Comparison of ENCODE assay signal across 8 cellular contexts in genomic region chrX:154437398-154437752, GRCh38. TPM values are rescaled to one million over a fixed set of nuclear protein-coding genes. Genes with fewer than 3 reads are reported as not detected.
DNase-seq lines count a peak whose midpoint lies in the region; FAIRE-seq and TF ChIP-seq lines count a peak whose summit lies in the region.

No MANE protein-coding gene starts in this region.

- no peaks in the 10 kb centered on the region for H3K4me1 Mint-ChIP-seq in Calu3 (ENCODE audit: low read depth, unreplicated experiment)

- DNase-seq in Calu3 (no peak), NCI-H69 (lab: John Stamatoyannopoulos, UW) (peak; percentile 28), endothelial cell of umbilical vein (ENCODE audit: low read depth, low spot score) (no peak), GM13977 (ENCODE audit: low spot score) (no peak), RCC 7860 (ENCODE audit: low spot score) (no peak), cerebellar nuclear complex (lab: John Stamatoyannopoulos, UW) (no peak), cortex of kidney (lab: John Stamatoyannopoulos, UW) (no peak)

- POLR2A ChIA-PET in endothelial cell of umbilical vein (lab: Charles Lee), result no interaction called here

- H3K36me3 Mint-ChIP-seq in Calu3 (ENCODE audit: insufficient read depth, unreplicated experiment), result peaks cover 55% of the 10 kb centered on the region

- H3K9ac ChIP-seq in endothelial cell of umbilical vein (replicated peaks; ENCODE audit: extremely low read depth, insufficient read depth, low read length), result peak overlapping the region; percentile 59

- H3K9me3 ChIP-seq in endothelial cell of umbilical vein (replicated peaks; ENCODE audit: control insufficient read depth, insufficient read depth, low read length) (no peaks in the 10 kb centered on the region), neutrophil (no peaks in the 10 kb centered on the region)

- H3K9me3 Mint-ChIP-seq in Calu3 (ENCODE audit: low read depth, unreplicated experiment), result no peaks in the 10 kb centered on the region

- no peak for FAIRE-seq in endothelial cell of umbilical vein (lab: Jason Lieb, UNC)
- FAIRE-seq in RCC 7860 (lab: Jason Lieb, UNC), result no peak

- H3K27ac ChIP-seq in endothelial cell of umbilical vein (ENCODE audit: insufficient read depth, low read depth, low read length), result peak overlapping the region; percentile 55
- H3K27ac ChIP-seq in neutrophil, result peak overlapping the region; percentile 93

- in situ Hi-C loops in GM13977 (cut with MboI; ENCODE audit: low pct_unique_long_range_greater_than_20kb, low sequenced_read_pairs, unreplicated experiment), result no loop called here

- intact Hi-C loops in Calu3 (cut with micrococcal nuclease; ENCODE audit: unreplicated experiment), result no loop called here
- intact Hi-C loops in endothelial cell of umbilical vein (cut with micrococcal nuclease), result no loop called here

- no peaks in the 10 kb centered on the region for H3K27me3 Mint-ChIP-seq in Calu3 (ENCODE audit: unreplicated experiment)

- dilution Hi-C loops in endothelial cell of umbilical vein (cut with MboI; ENCODE audit: extremely low pct_ligation_motif_present, low sequenced_read_pairs), result no loop called here

- H3K79me2 ChIP-seq in endothelial cell of umbilical vein (ENCODE audit: control insufficient read depth, insufficient read depth, low read length), result peaks cover 41% of the 10 kb centered on the region

- TF ChIP-seq POLR2A in endothelial cell of umbilical vein (IDR thresholded peaks at IDR 0.05; ENCODE audit: low read depth, low read length), result no peak

- H3K27me3 ChIP-seq in endothelial cell of umbilical vein (ENCODE audit: control insufficient read depth in 2 of 2, insufficient read depth in 2 of 2, low read length in 2 of 2) (no peaks in the 10 kb centered on the region), neutrophil (no peaks in the 10 kb centered on the region)

- CTCF ChIA-PET in Calu3 (lab: Charles Lee), result no interaction called here
- CTCF ChIA-PET in endothelial cell of umbilical vein (lab: Charles Lee), result no interaction called here

- H2AFZ ChIP-seq in endothelial cell of umbilical vein (ENCODE audit: low read depth, low read length), result peak overlapping the region; percentile 37

- H3K4me3 Mint-ChIP-seq in Calu3 (ENCODE audit: low read depth, unreplicated experiment), result peak overlapping the region; percentile 76

- no TSS peak for BruUV-seq in Calu3 (replicated peaks; lab: Mats Ljungman, UMichigan)
- no TSS peak for BruUV-seq in endothelial cell of umbilical vein (replicated peaks; lab: Mats Ljungman, UMichigan)

- H3K36me3 ChIP-seq in endothelial cell of umbilical vein (ENCODE audit: control insufficient read depth in 2 of 2, extremely low read depth in 1 of 2, insufficient read depth in 2 of 2, low read length in 2 of 2) (peaks cover 4 to 39% of the 10 kb centered on the region in 2 experiments), neutrophil (peaks cover 70% of the 10 kb centered on the region)

- no peaks in the 10 kb centered on the region for H3K9me1 ChIP-seq in endothelial cell of umbilical vein (replicated peaks; ENCODE audit: control insufficient read depth, extremely low read depth, insufficient read depth, low read length)

- peak overlapping the region; percentile 75 for H3K4me2 ChIP-seq in endothelial cell of umbilical vein (ENCODE audit: insufficient read depth, low read length)

- TF ChIP-seq CTCF in Calu3 (IDR thresholded peaks at IDR 0.05; ENCODE audit: unreplicated experiment), result no peak
- no peak for TF ChIP-seq CTCF in endothelial cell of umbilical vein (IDR thresholded peaks at IDR 0.05; ENCODE audit: extremely low read depth in 1 of 2, insufficient read depth in 1 of 2, low read depth in 1 of 2, low read length in 2 of 2)
- TF ChIP-seq CTCF in neutrophil (IDR thresholded peaks at IDR 0.05), result no peak
- no peak for TF ChIP-seq CTCF in GM13977 (IDR thresholded peaks at IDR 0.05; ENCODE audit: extremely low read depth, insufficient read depth, missing control alignments)

- peak overlapping the region; percentile 50 to 94 (median 75) for H3K4me3 ChIP-seq in endothelial cell of umbilical vein (replicated peaks in 1 of 3; ENCODE audit: insufficient read depth in 1 of 3, low read depth in 1 of 3, low read length in 3 of 3)
- peak overlapping the region; percentile 69 to 78 for H3K4me3 ChIP-seq in neutrophil (ENCODE audit: low read depth in 1 of 2, low read length in 1 of 2)

- H3K4me1 ChIP-seq in endothelial cell of umbilical vein (ENCODE audit: control insufficient read depth, extremely low read depth, insufficient read depth, low read length), result peaks cover 7% of the 10 kb centered on the region
- H3K4me1 ChIP-seq in neutrophil (ENCODE audit: control insufficient read depth in 1 of 2, insufficient read depth in 1 of 2, low read depth in 1 of 2, low read length in 1 of 2), result peaks cover 12 to 23% of the 10 kb centered on the region in 2 experiments

- H3K27ac Mint-ChIP-seq in Calu3 (ENCODE audit: unreplicated experiment), result peak overlapping the region; percentile 72

- H4K20me1 ChIP-seq in endothelial cell of umbilical vein (replicated peaks; ENCODE audit: control insufficient read depth, extremely low read depth, insufficient read depth, low read length), result no peaks in the 10 kb centered on the region

TF ChIP-seq in endothelial cell of umbilical vein, 7 proteins besides CTCF, POLR2A, EP300 and RAD21 (continues in another document):
- TF ChIP-seq GATA2 (IDR thresholded peaks at IDR 0.05; ENCODE audit: insufficient read depth, insufficient read length, low read depth, low read length), result no peak
- TF ChIP-seq FOS (IDR thresholded peaks at IDR 0.05; ENCODE audit: borderline replicate concordance, insufficient read depth, low read length), result no peak
- no peak for TF ChIP-seq MYC (IDR thresholded peaks at IDR 0.05; ENCODE audit: low read depth, low read length)
- TF ChIP-seq MAX (IDR thresholded peaks at IDR 0.05; ENCODE audit: insufficient read depth, insufficient read length), result no peak
- no peak for TF ChIP-seq JUN (IDR thresholded peaks at IDR 0.05; ENCODE audit: borderline replicate concordance, insufficient read depth, insufficient read length, low read depth)
- no peak for TF ChIP-seq POLR2AphosphoS5 (IDR thresholded peaks at IDR 0.05; ENCODE audit: insufficient read depth, low read depth, low read length)

RNA-seq across cellular contexts. Expression of gene GDI1, which starts 0.4 kb away (rescaled TPM):
- total RNA-seq in Calu3 (2022), result 118 and 130 TPM in 2 replicates
- total RNA-seq in endothelial cell of umbilical vein, result 128 and 131 TPM in 2 replicates
- polyA plus RNA-seq in endothelial cell of umbilical vein, result 247 and 267 TPM in 2 replicates
- 167 and 182 TPM in 2 replicates for polyA plus RNA-seq in endothelial cell of umbilical vein (2011; cell fraction: cytosol; rRNA removed)
- 1,001 and 1,020 TPM in 2 replicates for polyA plus RNA-seq in endothelial cell of umbilical vein (2011; cell fraction: nucleus; rRNA removed)
- 130 and 167 TPM in 2 replicates for polyA plus RNA-seq in endothelial cell of umbilical vein (2012)
- 141 and 144 TPM in 2 replicates for polyA minus RNA-seq in endothelial cell of umbilical vein
- polyA minus RNA-seq in endothelial cell of umbilical vein (2011; cell fraction: cytosol; rRNA and poly(A)+ RNA removed), result 29.2 TPM
- 114 and 123 TPM in 2 replicates for polyA minus RNA-seq in endothelial cell of umbilical vein (2011; cell fraction: nucleus; rRNA and poly(A)+ RNA removed)

RNA-seq across cellular contexts. Expression of gene FAM50A, which starts 6.6 kb away (rescaled TPM):
- total RNA-seq in Calu3 (2022) (87.9 and 88.9 TPM in 2 replicates), endothelial cell of umbilical vein (111 and 123 TPM in 2 replicates)
- 66.6 and 75.9 TPM in 2 replicates for polyA plus RNA-seq in endothelial cell of umbilical vein
- polyA plus RNA-seq in endothelial cell of umbilical vein (2011; cell fraction: cytosol; rRNA removed), result 102 and 105 TPM in 2 replicates
- 244 and 250 TPM in 2 replicates for polyA plus RNA-seq in endothelial cell of umbilical vein (2011; cell fraction: nucleus; rRNA removed)
- polyA plus RNA-seq in endothelial cell of umbilical vein (2012), result 131 and 172 TPM in 2 replicates
- polyA minus RNA-seq in endothelial cell of umbilical vein, result 69.6 and 72.8 TPM in 2 replicates
- polyA minus RNA-seq in endothelial cell of umbilical vein (2011; cell fraction: cytosol; rRNA and poly(A)+ RNA removed), result 22.5 TPM
- 39.7 and 43.1 TPM in 2 replicates for polyA minus RNA-seq in endothelial cell of umbilical vein (2011; cell fraction: nucleus; rRNA and poly(A)+ RNA removed)

RNA-seq across cellular contexts. Expression of gene ATP6AP1, which starts 8.9 kb away (rescaled TPM):
- 109 and 124 TPM in 2 replicates for total RNA-seq in Calu3 (2022)
- 136 and 145 TPM in 2 replicates for total RNA-seq in endothelial cell of umbilical vein
- 322 and 393 TPM in 2 replicates for polyA plus RNA-seq in endothelial cell of umbilical vein
- polyA plus RNA-seq in endothelial cell of umbilical vein (2011; cell fraction: cytosol; rRNA removed), result 180 and 185 TPM in 2 replicates
- 130 and 132 TPM in 2 replicates for polyA plus RNA-seq in endothelial cell of umbilical vein (2011; cell fraction: nucleus; rRNA removed)
- 147 and 167 TPM in 2 replicates for polyA plus RNA-seq in endothelial cell of umbilical vein (2012)
- 155 and 168 TPM in 2 replicates for polyA minus RNA-seq in endothelial cell of umbilical vein
- polyA minus RNA-seq in endothelial cell of umbilical vein (2011; cell fraction: cytosol; rRNA and poly(A)+ RNA removed), result 80.7 TPM
- polyA minus RNA-seq in endothelial cell of umbilical vein (2011; cell fraction: nucleus; rRNA and poly(A)+ RNA removed), result 33.2 and 34.9 TPM in 2 replicates

RNA-seq across cellular contexts. Expression of gene PLXNA3, which starts 20.7 kb away (rescaled TPM):
- total RNA-seq in Calu3 (2022) (74.0 and 82.6 TPM in 2 replicates), endothelial cell of umbilical vein (58.3 and 58.6 TPM in 2 replicates)
- 56.8 and 63.2 TPM in 2 replicates for polyA plus RNA-seq in endothelial cell of umbilical vein
- 16.5 and 21.7 TPM in 2 replicates for polyA plus RNA-seq in endothelial cell of umbilical vein (2011; cell fraction: cytosol; rRNA removed)
- polyA plus RNA-seq in endothelial cell of umbilical vein (2011; cell fraction: nucleus; rRNA removed), result 245 and 272 TPM in 2 replicates
- polyA plus RNA-seq in endothelial cell of umbilical vein (2012), result 40.4 and 51.8 TPM in 2 replicates
- 79.7 and 86.2 TPM in 2 replicates for polyA minus RNA-seq in endothelial cell of umbilical vein
- 10.7 TPM for polyA minus RNA-seq in endothelial cell of umbilical vein (2011; cell fraction: cytosol; rRNA and poly(A)+ RNA removed)
- 65.9 and 96.1 TPM in 2 replicates for polyA minus RNA-seq in endothelial cell of umbilical vein (2011; cell fraction: nucleus; rRNA and poly(A)+ RNA removed)

RNA-seq across cellular contexts. Expression of gene TAFAZZIN, which starts 26.0 kb away (rescaled TPM):
- total RNA-seq in Calu3 (2022) (55.0 and 56.3 TPM in 2 replicates), endothelial cell of umbilical vein (43.4 and 46.6 TPM in 2 replicates)
- polyA plus RNA-seq in endothelial cell of umbilical vein, result 33.8 and 37.2 TPM in 2 replicates
- polyA plus RNA-seq in endothelial cell of umbilical vein (2011; cell fraction: cytosol; rRNA removed), result 16.7 and 24.8 TPM in 2 replicates
- polyA plus RNA-seq in endothelial cell of umbilical vein (2011; cell fraction: nucleus; rRNA removed), result 175 and 186 TPM in 2 replicates
- polyA plus RNA-seq in endothelial cell of umbilical vein (2012), result 18.7 and 22.4 TPM in 2 replicates
- 20.5 and 27.7 TPM in 2 replicates for polyA minus RNA-seq in endothelial cell of umbilical vein
- 22.4 TPM for polyA minus RNA-seq in endothelial cell of umbilical vein (2011; cell fraction: cytosol; rRNA and poly(A)+ RNA removed)
- polyA minus RNA-seq in endothelial cell of umbilical vein (2011; cell fraction: nucleus; rRNA and poly(A)+ RNA removed), result 28.5 and 35.5 TPM in 2 replicates
